Comparison of ENCODE assay signal across 1 cellular context in genomic region chrX:125012585-125012984, GRCh38.
A peak's percentile ranks its signal among the peaks of the same experiment; 100 is the strongest.
TF ChIP-seq lines count a peak whose summit lies in the region.

No MANE protein-coding gene starts in this region.

TF ChIP-seq in A549, 52 proteins besides CTCF, POLR2A, EP300 and RAD21 (continued from another document):
- TF ChIP-seq BCL3 (IDR thresholded peaks at IDR 0.05) (no peak), MAFK (IDR thresholded peaks at IDR 0.05; ENCODE audit: partially characterized antibody) (peak; percentile 21), FOXS1 (CRISPR knock-in tag; IDR thresholded peaks at IDR 0.05) (no peak), RCOR1 (IDR thresholded peaks at IDR 0.05; ENCODE audit: low read depth, low read length) (no peak), KDM1A (IDR thresholded peaks at IDR 0.05; ENCODE audit: low read depth) (no peak)
TF ChIP-seq in A549: peak in this region for 1.
